ENCODE assay signal across 11 cellular contexts in the genomic region with DNA sequence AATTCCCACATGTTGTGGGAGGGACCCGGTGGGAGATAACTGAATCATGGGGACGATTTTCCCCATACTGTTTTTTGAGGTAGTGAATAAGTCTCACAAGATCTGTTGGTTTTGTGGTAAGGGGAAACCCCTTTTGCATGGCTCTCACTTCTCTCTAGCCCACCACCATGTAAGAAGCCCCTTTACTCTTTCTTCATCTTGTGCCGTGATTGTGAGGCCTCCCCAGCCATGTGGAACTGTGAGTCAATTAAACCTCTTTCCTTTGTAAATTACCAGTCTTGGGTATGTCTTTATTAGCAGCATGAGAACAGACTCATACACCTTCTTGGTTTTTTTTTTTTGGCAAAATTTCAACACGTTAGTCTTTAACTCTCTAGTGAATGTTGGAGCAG. TPM values are rescaled to one million over a fixed set of nuclear protein-coding genes. Genes with fewer than 3 reads are reported as not detected.
A peak's percentile ranks its signal among the peaks of the same experiment; 100 is the strongest.
DNase-seq lines count a peak whose midpoint lies in the region; ATAC-seq and TF ChIP-seq lines count a peak whose summit lies in the region.
"Had no signal": no experiment of that assay in that cellular context is flagged by ENCODE, and none has a peak within 500 bp of the region (broad histone marks: within the 10 kb centered on the region; RNA-seq: fewer than 3 reads in every experiment).

No MANE protein-coding gene starts in this region.

- H3K9me3 ChIP-seq in lower lobe of right lung (no peaks in the 10 kb centered on the region), colonic mucosa (no peaks in the 10 kb centered on the region), suprapubic skin (no peaks in the 10 kb centered on the region)

- intact Hi-C loops in lower lobe of right lung (cut with DNase I): no loop called here
- intact Hi-C loops in colonic mucosa (cut with DNase I): no loop called here

- H3K4me3 ChIP-seq in GM12865 (ENCODE audit: low read depth, low read length) (no peak overlapping the region), lower lobe of right lung (no peak overlapping the region), colonic mucosa (no peak overlapping the region), suprapubic skin (no peak overlapping the region)
- H3K4me3 ChIP-seq: esophagus muscularis mucosa had no signal

- H3K36me3 ChIP-seq in lower lobe of right lung (no peaks in the 10 kb centered on the region), colonic mucosa (no peaks in the 10 kb centered on the region), suprapubic skin (no peaks in the 10 kb centered on the region)

- 92% methylated on average over 4 of the region's 4 CpGs for WGBS in suprapubic skin

- H3K4me1 ChIP-seq in lower lobe of right lung: peaks cover 75% of the 10 kb centered on the region
- no peaks in the 10 kb centered on the region for H3K4me1 ChIP-seq in colonic mucosa
- peaks cover 78% of the 10 kb centered on the region for H3K4me1 ChIP-seq in suprapubic skin

- no peak overlapping the region for H3K9ac ChIP-seq in colonic mucosa (ENCODE audit: low read depth in 2 of 2, low read length in 2 of 2)

- H3K27me3 ChIP-seq in lower lobe of right lung (ENCODE audit: low read depth) (no peaks in the 10 kb centered on the region), colonic mucosa (no peaks in the 10 kb centered on the region), suprapubic skin (no peaks in the 10 kb centered on the region)
- H3K27me3 ChIP-seq: esophagus muscularis mucosa had no signal

- ATAC-seq in GM21381 (IDR thresholded peaks at IDR 0.05; ENCODE audit: unreplicated experiment): peak; percentile 35
- peak; percentile 29 for ATAC-seq in HG03175 (IDR thresholded peaks at IDR 0.05; ENCODE audit: unreplicated experiment)
- ATAC-seq in lower lobe of right lung: no peak

- no peak for TF ChIP-seq POLR2A in suprapubic skin (IDR thresholded peaks at IDR 0.05)

- no peak for TF ChIP-seq CTCF in GM12865 (IDR thresholded peaks at IDR 0.05; ENCODE audit: insufficient read depth, low read depth, low read length, missing control alignments)
- TF ChIP-seq CTCF in lower lobe of right lung (IDR thresholded peaks at IDR 0.05): no peak
- TF ChIP-seq CTCF in colonic mucosa (IDR thresholded peaks at IDR 0.05): no peak
- no peak for TF ChIP-seq CTCF in suprapubic skin (IDR thresholded peaks at IDR 0.05)

- TF ChIP-seq EP300 in suprapubic skin (IDR thresholded peaks at IDR 0.05): no peak

- peak overlapping the region; percentile 28 for H3K27ac ChIP-seq in lower lobe of right lung
- H3K27ac ChIP-seq in colonic mucosa: no peak overlapping the region
- no peak overlapping the region for H3K27ac ChIP-seq in suprapubic skin
- H3K27ac ChIP-seq: esophagus muscularis mucosa, HL-60, VCaP had no signal

- DNase-seq in GM12865 (ENCODE audit: low read depth): peak; percentile 65
- no peak for DNase-seq in lower lobe of right lung
- DNase-seq in foreskin melanocyte: no peak
- no peak for DNase-seq in colonic mucosa
- DNase-seq in suprapubic skin (ENCODE audit: low spot score in 2 of 2): no peak
- DNase-seq in NCI-H1436 treated with DMSO at 0.1 percent for 48 hours (lab: John Stamatoyannopoulos, UW): no peak

RNA-seq across cellular contexts. Expression of a gene that starts 18.1 kb away (rescaled TPM):
- total RNA-seq in lower lobe of right lung (90.6 TPM), colonic mucosa (10 to 100 TPM; 40.8 to 51.4 TPM), suprapubic skin (10 to 100 TPM; 60.3 to 74.4 (median 66.0) TPM)

RNA-seq across cellular contexts. Expression of a gene that starts 47.3 kb away (rescaled TPM):
- total RNA-seq in lower lobe of right lung (76.5 TPM), colonic mucosa (10 to 100 TPM; 38.9 to 49.7 TPM), suprapubic skin (100 to 1,000 TPM in 1 of 4 donors, 10 to 100 TPM in 3; 48.1 to 127 (median 56.3) TPM)

Comparison
In these comparisons a context has a peak if more than half of its experiments do, and no peak if none do; other contexts are left out.
1. ATAC-seq: peak in GM21381 (single experiment) and HG03175 (single experiment); none in lower lobe of right lung (0 of 2).